Comparison of ENCODE assay signal across 28 cellular contexts in genomic region chr6:20816126-20816525, GRCh38.
"Had no signal": no experiment of that assay in that cellular context is flagged by ENCODE, and none has a peak within 500 bp of the region (broad histone marks: within the 10 kb centered on the region; RNA-seq: fewer than 3 reads in every experiment).

No MANE protein-coding gene starts in this region.

- H3K4me3 ChIP-seq: colonic mucosa, gastrocnemius medialis, lung, neural progenitor cell, psoas muscle, sigmoid colon, stomach, thyroid gland had no signal

- H3K27ac Mint-ChIP-seq: dendritic cell treated with granulocyte-macrophage colony-stimulating factor and Interleukin-4, amounts not matched to agents 40 ng/mL and 50 ng/mL, for 4 days; endodermal cell; naive thymus-derived CD4-positive, alpha-beta T cell; nephron; neural progenitor cell; stimulated activated effector memory CD8-positive, alpha-beta T cell treated with anti-CD3 and anti-CD28 coated beads, Interleukin-12 subunit alpha, Interleukin-12 subunit beta, amount 100 ng/mL, for 72 hours; type B pancreatic cell had no signal

- H3K27me3 ChIP-seq: colonic mucosa, gastrocnemius medialis, neural progenitor cell, sigmoid colon, stomach, thyroid gland had no signal

- ATAC-seq: esophagus mucosa; gastrocnemius medialis; left ventricle myocardium superior; naive thymus-derived CD4-positive, alpha-beta T cell; psoas muscle; right cardiac atrium; stimulated activated effector memory CD8-positive, alpha-beta T cell treated with anti-CD3 and anti-CD28 coated beads, Interleukin-12 subunit alpha, Interleukin-12 subunit beta, amount 100 ng/mL, for 72 hours had no signal

- H3K4me2 ChIP-seq: neural progenitor cell had no signal

- H3K36me3 ChIP-seq: colonic mucosa, gastrocnemius medialis, neural progenitor cell, sigmoid colon, stomach, thyroid gland had no signal

- DNase-seq: colonic mucosa; effector CD8-positive, alpha-beta T cell; endodermal cell; foreskin fibroblast; gastrocnemius medialis; glutamatergic neuron; hypothalamus; left ventricle myocardium superior; mesenchymal stem cell; midbrain; naive thymus-derived CD4-positive, alpha-beta T cell; posterior cingulate gyrus; psoas muscle; right cardiac atrium; sigmoid colon; stimulated activated CD4-positive, alpha-beta T cell treated with anti-CD3 and anti-CD28 coated beads, Interleukin-2, amount 100 ng/mL, for 24 hours; stimulated activated CD4-positive, alpha-beta T cell treated with anti-CD3 and anti-CD28 coated beads, Interleukin-4, amount 100 ng/mL, for 24 hours; stimulated activated naive CD4-positive, alpha-beta T cell treated with Interleukin-2 at 50 U/mL for 16 hours; stomach; thyroid gland had no signal

- H3K36me3 Mint-ChIP-seq: stimulated activated effector memory CD8-positive, alpha-beta T cell treated with anti-CD3 and anti-CD28 coated beads, Interleukin-12 subunit alpha, Interleukin-12 subunit beta, amount 100 ng/mL, for 72 hours had no signal

- H3K4me1 ChIP-seq: colonic mucosa, thyroid gland had no signal

- H3K9ac ChIP-seq: neural progenitor cell had no signal

- H3K27me3 Mint-ChIP-seq: dendritic cell treated with granulocyte-macrophage colony-stimulating factor and Interleukin-4, amounts not matched to agents 40 ng/mL and 50 ng/mL, for 4 days; naive thymus-derived CD4-positive, alpha-beta T cell; type B pancreatic cell had no signal

- H3K27ac ChIP-seq: colonic mucosa, epithelial cell of prostate, gastrocnemius medialis, neural progenitor cell, psoas muscle, sigmoid colon, stomach, thyroid gland had no signal

- H3K9me3 ChIP-seq: colonic mucosa, gastrocnemius medialis, psoas muscle, stomach, thyroid gland had no signal

- H3K4me3 Mint-ChIP-seq: dendritic cell treated with granulocyte-macrophage colony-stimulating factor and Interleukin-4, amounts not matched to agents 40 ng/mL and 50 ng/mL, for 4 days; endodermal cell; naive thymus-derived CD4-positive, alpha-beta T cell; nephron; neural progenitor cell; stimulated activated effector memory CD8-positive, alpha-beta T cell treated with anti-CD3 and anti-CD28 coated beads, Interleukin-12 subunit alpha, Interleukin-12 subunit beta, amount 100 ng/mL, for 72 hours; type B pancreatic cell had no signal
